Comparison of ENCODE assay signal across 1 cellular context in genomic region chr18:48927286-48928080, GRCh38.
TF ChIP-seq lines count a peak whose summit lies in the region.

No MANE protein-coding gene starts in this region.

TF ChIP-seq in GM23338, 12 proteins besides CTCF, POLR2A, EP300 and RAD21 (continued from another document):
- TF ChIP-seq, protein P1, sequence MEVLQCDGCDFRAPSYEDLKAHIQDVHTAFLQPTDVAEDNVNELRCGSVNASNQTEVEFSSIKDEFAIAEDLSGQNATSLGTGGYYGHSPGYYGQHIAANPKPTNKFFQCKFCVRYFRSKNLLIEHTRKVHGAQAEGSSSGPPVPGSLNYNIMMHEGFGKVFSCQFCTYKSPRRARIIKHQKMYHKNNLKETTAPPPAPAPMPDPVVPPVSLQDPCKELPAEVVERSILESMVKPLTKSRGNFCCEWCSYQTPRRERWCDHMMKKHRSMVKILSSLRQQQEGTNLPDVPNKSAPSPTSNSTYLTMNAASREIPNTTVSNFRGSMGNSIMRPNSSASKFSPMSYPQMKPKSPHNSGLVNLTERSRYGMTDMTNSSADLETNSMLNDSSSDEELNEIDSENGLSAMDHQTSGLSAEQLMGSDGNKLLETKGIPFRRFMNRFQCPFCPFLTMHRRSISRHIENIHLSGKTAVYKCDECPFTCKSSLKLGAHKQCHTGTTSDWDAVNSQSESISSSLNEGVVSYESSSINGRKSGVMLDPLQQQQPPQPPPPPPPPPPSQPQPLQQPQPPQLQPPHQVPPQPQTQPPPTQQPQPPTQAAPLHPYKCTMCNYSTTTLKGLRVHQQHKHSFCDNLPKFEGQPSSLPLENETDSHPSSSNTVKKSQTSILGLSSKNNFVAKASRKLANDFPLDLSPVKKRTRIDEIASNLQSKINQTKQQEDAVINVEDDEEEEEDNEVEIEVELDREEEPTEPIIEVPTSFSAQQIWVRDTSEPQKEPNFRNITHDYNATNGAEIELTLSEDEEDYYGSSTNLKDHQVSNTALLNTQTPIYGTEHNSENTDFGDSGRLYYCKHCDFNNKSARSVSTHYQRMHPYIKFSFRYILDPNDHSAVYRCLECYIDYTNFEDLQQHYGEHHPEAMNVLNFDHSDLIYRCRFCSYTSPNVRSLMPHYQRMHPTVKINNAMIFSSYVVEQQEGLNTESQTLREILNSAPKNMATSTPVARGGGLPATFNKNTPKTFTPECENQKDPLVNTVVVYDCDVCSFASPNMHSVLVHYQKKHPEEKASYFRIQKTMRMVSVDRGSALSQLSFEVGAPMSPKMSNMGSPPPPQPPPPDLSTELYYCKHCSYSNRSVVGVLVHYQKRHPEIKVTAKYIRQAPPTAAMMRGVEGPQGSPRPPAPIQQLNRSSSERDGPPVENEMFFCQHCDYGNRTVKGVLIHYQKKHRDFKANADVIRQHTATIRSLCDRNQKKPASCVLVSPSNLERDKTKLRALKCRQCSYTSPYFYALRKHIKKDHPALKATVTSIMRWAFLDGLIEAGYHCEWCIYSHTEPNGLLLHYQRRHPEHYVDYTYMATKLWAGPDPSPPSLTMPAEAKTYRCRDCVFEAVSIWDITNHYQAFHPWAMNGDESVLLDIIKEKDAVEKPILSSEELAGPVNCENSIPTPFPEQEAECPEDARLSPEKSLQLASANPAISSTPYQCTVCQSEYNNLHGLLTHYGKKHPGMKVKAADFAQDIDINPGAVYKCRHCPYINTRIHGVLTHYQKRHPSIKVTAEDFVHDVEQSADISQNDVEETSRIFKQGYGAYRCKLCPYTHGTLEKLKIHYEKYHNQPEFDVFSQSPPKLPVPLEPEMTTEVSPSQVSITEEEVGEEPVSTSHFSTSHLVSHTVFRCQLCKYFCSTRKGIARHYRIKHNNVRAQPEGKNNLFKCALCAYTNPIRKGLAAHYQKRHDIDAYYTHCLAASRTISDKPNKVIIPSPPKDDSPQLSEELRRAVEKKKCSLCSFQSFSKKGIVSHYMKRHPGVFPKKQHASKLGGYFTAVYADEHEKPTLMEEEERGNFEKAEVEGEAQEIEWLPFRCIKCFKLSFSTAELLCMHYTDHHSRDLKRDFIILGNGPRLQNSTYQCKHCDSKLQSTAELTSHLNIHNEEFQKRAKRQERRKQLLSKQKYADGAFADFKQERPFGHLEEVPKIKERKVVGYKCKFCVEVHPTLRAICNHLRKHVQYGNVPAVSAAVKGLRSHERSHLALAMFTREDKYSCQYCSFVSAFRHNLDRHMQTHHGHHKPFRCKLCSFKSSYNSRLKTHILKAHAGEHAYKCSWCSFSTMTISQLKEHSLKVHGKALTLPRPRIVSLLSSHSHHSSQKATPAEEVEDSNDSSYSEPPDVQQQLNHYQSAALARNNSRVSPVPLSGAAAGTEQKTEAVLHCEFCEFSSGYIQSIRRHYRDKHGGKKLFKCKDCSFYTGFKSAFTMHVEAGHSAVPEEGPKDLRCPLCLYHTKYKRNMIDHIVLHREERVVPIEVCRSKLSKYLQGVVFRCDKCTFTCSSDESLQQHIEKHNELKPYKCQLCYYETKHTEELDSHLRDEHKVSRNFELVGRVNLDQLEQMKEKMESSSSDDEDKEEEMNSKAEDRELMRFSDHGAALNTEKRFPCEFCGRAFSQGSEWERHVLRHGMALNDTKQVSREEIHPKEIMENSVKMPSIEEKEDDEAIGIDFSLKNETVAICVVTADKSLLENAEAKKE (CRISPR knock-in tag; IDR thresholded peaks at IDR 0.05) = no peak
- TF ChIP-seq EZH2phosphoT487 (IDR thresholded peaks at IDR 0.05; ENCODE audit: unreplicated experiment) (no peak), ETS1 (IDR thresholded peaks at IDR 0.05) (no peak)
